In the genomic region with DNA sequence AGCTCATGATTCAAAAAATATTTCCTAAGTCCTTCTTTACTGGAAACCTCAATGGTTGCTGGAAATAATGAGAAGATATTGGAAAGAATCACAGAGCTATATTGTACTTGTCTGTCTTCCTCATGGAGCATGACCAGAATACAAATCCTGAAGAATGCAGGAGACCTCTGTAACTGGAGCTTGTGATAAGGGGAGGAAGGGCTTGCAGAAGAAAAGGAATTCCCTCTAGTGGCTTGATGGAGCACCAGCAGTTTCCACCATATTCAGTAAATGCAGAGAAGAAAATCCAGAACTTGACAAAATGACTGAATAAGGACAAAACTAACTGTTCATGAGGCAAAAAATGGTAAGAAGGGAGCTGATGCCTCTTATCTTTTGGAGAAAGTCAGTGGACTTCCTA, we compare ENCODE assay signal across 8 cellular contexts.
A peak's percentile ranks its signal among the peaks of the same experiment; 100 is the strongest.
DNase-seq lines count a peak whose midpoint lies in the region; ATAC-seq and TF ChIP-seq lines count a peak whose summit lies in the region.

No MANE protein-coding gene starts in this region.

- no peaks in the 10 kb centered on the region for H3K9me3 ChIP-seq in gastrocnemius medialis

- TF ChIP-seq CTCF in GM12874 (IDR thresholded peaks at IDR 0.05; ENCODE audit: insufficient read depth, low read depth, low read length): peak; percentile 37; the same call in 1 of the 2 replicates
- TF ChIP-seq CTCF in VCaP (conservative IDR thresholded peaks at IDR 0.05): peak; percentile 82
- no peak for TF ChIP-seq CTCF in gastrocnemius medialis (IDR thresholded peaks at IDR 0.05 in 4 of 5, conservative IDR thresholded peaks at IDR 0.05 in 1 of 5)

- H3K27me3 ChIP-seq in gastrocnemius medialis: no peaks in the 10 kb centered on the region

- peak; percentile 50 for DNase-seq in kidney tubule cell (ENCODE audit: low spot score)
- DNase-seq in gastrocnemius medialis: no peak
- no peak for DNase-seq in cerebellar nuclear complex (lab: John Stamatoyannopoulos, UW)
- no peak for DNase-seq in middle frontal gyrus (ENCODE audit: extremely low spot score, low spot score)

- no peaks in the 10 kb centered on the region for H3K4me1 ChIP-seq in gastrocnemius medialis

- H3K4me3 ChIP-seq in gastrocnemius medialis: no peak overlapping the region

- in situ Hi-C loops in gastrocnemius medialis (cut with MboI; ENCODE audit: low sequenced_read_pairs in 4 of 4): no loop called here

- no peak overlapping the region for H3K27ac ChIP-seq in VCaP
- H3K27ac ChIP-seq in gastrocnemius medialis: no peak overlapping the region

- intact Hi-C loops in gastrocnemius medialis (cut with DNase I; ENCODE audit: low total_unique reads): no loop called here

- peak; percentile 81 for ATAC-seq in HG03442 (IDR thresholded peaks at IDR 0.05; ENCODE audit: unreplicated experiment)
- no peak for ATAC-seq in HG03135 (IDR thresholded peaks at IDR 0.05; ENCODE audit: unreplicated experiment)
- ATAC-seq in gastrocnemius medialis: no peak

- no peaks in the 10 kb centered on the region for H3K36me3 ChIP-seq in gastrocnemius medialis

- no peak for TF ChIP-seq POLR2A in gastrocnemius medialis (IDR thresholded peaks at IDR 0.05)

Comparison
In these comparisons a context has a peak if more than half of its experiments do, and no peak if none do; other contexts are left out.
1. CTCF ChIP-seq: peak in GM12874 (single experiment) and VCaP (single experiment); none in gastrocnemius medialis (0 of 5).